In the genomic region with DNA sequence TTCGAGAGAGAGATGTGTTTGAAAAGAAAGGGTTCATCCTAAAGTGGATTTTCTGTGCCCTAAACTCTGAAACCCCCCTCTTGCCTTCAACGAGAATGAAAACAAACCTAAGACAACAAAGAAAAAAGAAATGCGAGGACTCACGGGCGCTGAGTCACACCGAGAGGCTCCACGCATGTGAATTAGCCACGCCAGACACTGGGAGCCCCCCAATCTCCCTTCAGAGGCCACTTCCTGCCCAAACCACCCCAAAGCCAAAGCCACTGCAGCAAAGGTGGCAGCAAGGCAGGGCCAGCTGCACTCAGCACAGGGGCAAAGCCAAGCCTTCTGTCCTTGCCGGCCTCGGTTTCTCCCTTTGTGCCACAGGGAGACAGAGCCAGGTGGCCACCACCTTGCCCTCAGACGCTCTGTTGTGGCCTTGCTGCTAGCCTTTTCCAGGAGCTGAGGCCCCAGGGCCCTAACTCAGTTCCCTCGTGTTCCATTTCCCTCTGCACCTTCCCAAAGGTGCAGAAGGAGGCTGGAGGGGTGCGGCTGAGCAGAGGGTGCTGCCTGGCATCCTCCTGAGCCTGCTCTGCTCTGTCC, we compare ENCODE assay signal across 8 cellular contexts.
DNase-seq lines count a peak whose midpoint lies in the region; ATAC-seq and TF ChIP-seq lines count a peak whose summit lies in the region.

No MANE protein-coding gene starts in this region.

- TF ChIP-seq CTCF in heart left ventricle (IDR thresholded peaks at IDR 0.05) (no peak), right atrium auricular region (IDR thresholded peaks at IDR 0.05) (no peak), natural killer cell (IDR thresholded peaks at IDR 0.05) (no peak), vagina (IDR thresholded peaks at IDR 0.05) (no peak)

- H3K36me3 Mint-ChIP-seq in activated T-helper 2 cell treated with anti-CD3 and anti-CD28 coated beads, Interferon-gamma antibody, Interleukin-2, Interleukin-4, amounts not matched to agents 10 μg/mL and 5 μg/mL and 100 μg/mL, durations not matched to agents 14 hours and 24 hours and 36 hours (ENCODE audit: low read depth), result peaks cover 18% of the 10 kb centered on the region
- no peaks in the 10 kb centered on the region for H3K36me3 Mint-ChIP-seq in natural killer cell

- no peak for ATAC-seq in heart left ventricle
- peak; percentile 57 to 77 (median 75) for ATAC-seq in natural killer cell
- no peak for ATAC-seq in HG03045 (IDR thresholded peaks at IDR 0.05; ENCODE audit: unreplicated experiment)

- H3K36me3 ChIP-seq in heart left ventricle, result peaks cover 0 to 11% (median 0%) of the 10 kb centered on the region in 9 donors
- no peaks in the 10 kb centered on the region for H3K36me3 ChIP-seq in right atrium auricular region
- no peaks in the 10 kb centered on the region for H3K36me3 ChIP-seq in vagina

- H3K4me3 ChIP-seq in heart left ventricle, result no peak overlapping the region
- no peak overlapping the region for H3K4me3 ChIP-seq in right atrium auricular region
- H3K4me3 ChIP-seq in vagina, result no peak overlapping the region

- H3K27ac Mint-ChIP-seq in activated T-helper 2 cell treated with anti-CD3 and anti-CD28 coated beads, Interferon-gamma antibody, Interleukin-2, Interleukin-4, amounts not matched to agents 10 μg/mL and 5 μg/mL and 100 μg/mL, durations not matched to agents 14 hours and 24 hours and 36 hours, result peak overlapping the region; percentile 64
- H3K27ac Mint-ChIP-seq in natural killer cell, result peak overlapping the region; percentile 97 to 99

- H3K27ac ChIP-seq in heart left ventricle (peak overlapping the region in 9 of 12 donors; percentile 5 to 97 (median 48)), right atrium auricular region (no peak overlapping the region), vagina (peak overlapping the region; percentile 7)

- peaks cover 61% of the 10 kb centered on the region for H3K4me1 Mint-ChIP-seq in activated T-helper 2 cell treated with anti-CD3 and anti-CD28 coated beads, Interferon-gamma antibody, Interleukin-2, Interleukin-4, amounts not matched to agents 10 μg/mL and 5 μg/mL and 100 μg/mL, durations not matched to agents 14 hours and 24 hours and 36 hours (ENCODE audit: low read depth)
- H3K4me1 Mint-ChIP-seq in natural killer cell, result peaks cover 56 to 90% of the 10 kb centered on the region in 2 donors

- no peaks in the 10 kb centered on the region for H3K27me3 ChIP-seq in heart left ventricle
- no peaks in the 10 kb centered on the region for H3K27me3 ChIP-seq in right atrium auricular region
- H3K27me3 ChIP-seq in vagina, result no peaks in the 10 kb centered on the region

- TF ChIP-seq POLR2A in heart left ventricle (IDR thresholded peaks at IDR 0.05) (no peak), vagina (IDR thresholded peaks at IDR 0.05) (no peak)

- no peaks in the 10 kb centered on the region for H3K9me3 ChIP-seq in heart left ventricle
- H3K9me3 ChIP-seq in right atrium auricular region, result no peaks in the 10 kb centered on the region
- H3K9me3 ChIP-seq in vagina, result no peaks in the 10 kb centered on the region

- intact Hi-C loops in heart left ventricle (cut with DNase I), result no loop called here
- intact Hi-C loops in activated T-helper 2 cell treated with anti-CD3 and anti-CD28 coated beads, Interferon-gamma antibody, Interleukin-2, Interleukin-4, amounts not matched to agents 10 μg/mL and 5 μg/mL and 100 μg/mL, durations not matched to agents 14 hours and 24 hours and 36 hours (cut with micrococcal nuclease), result no loop called here
- intact Hi-C loops in natural killer cell (cut with micrococcal nuclease), result loop anchor here (1.0 to 10.0 kb wide), 9 partner anchors 8 to 876 kb away; no protein-coding TSS in a partner anchor
- intact Hi-C loops in vagina (cut with DNase I), result no loop called here

- H3K27me3 Mint-ChIP-seq in activated T-helper 2 cell treated with anti-CD3 and anti-CD28 coated beads, Interferon-gamma antibody, Interleukin-2, Interleukin-4, amounts not matched to agents 10 μg/mL and 5 μg/mL and 100 μg/mL, durations not matched to agents 14 hours and 24 hours and 36 hours (ENCODE audit: low read depth), result no peaks in the 10 kb centered on the region
- H3K27me3 Mint-ChIP-seq in natural killer cell (ENCODE audit: low read depth in 2 of 2), result no peaks in the 10 kb centered on the region

- H3K4me1 ChIP-seq in heart left ventricle (peaks cover 50 to 100% (median 90%) of the 10 kb centered on the region in 12 donors), right atrium auricular region (peaks cover 0 to 91% of the 10 kb centered on the region in 2 donors), vagina (peaks cover 99% of the 10 kb centered on the region)

- DNase-seq in heart left ventricle, result peak in 1 of 5 donors; percentile 19
- DNase-seq in right atrium auricular region (ENCODE audit: low spot score), result no peak
- DNase-seq in activated T-helper 2 cell treated with anti-CD3 and anti-CD28 coated beads, Interferon-gamma antibody, Interleukin-2, Interleukin-4, amounts not matched to agents 10 μg/mL and 5 μg/mL and 100 μg/mL, durations not matched to agents 14 hours and 24 hours and 36 hours (ENCODE audit: low spot score), result peak; percentile 28
- DNase-seq in natural killer cell, result peak; percentile 81
- DNase-seq in vagina (ENCODE audit: extremely low spot score in 2 of 2), result no peak
- DNase-seq in NCI-H748 treated with DMSO at 0.1 percent for 48 hours (lab: John Stamatoyannopoulos, UW), result no peak
- DNase-seq in NCI-H345 treated with DMSO at 0.1 percent for 48 hours (lab: John Stamatoyannopoulos, UW; ENCODE audit: unreplicated experiment), result no peak

- WGBS in heart left ventricle, 4 donors, result 85 to 91% (median 89%) methylated on average over 12 to 13 of the region's 13 CpGs

- no peaks in the 10 kb centered on the region for H3K9me3 Mint-ChIP-seq in activated T-helper 2 cell treated with anti-CD3 and anti-CD28 coated beads, Interferon-gamma antibody, Interleukin-2, Interleukin-4, amounts not matched to agents 10 μg/mL and 5 μg/mL and 100 μg/mL, durations not matched to agents 14 hours and 24 hours and 36 hours
- H3K9me3 Mint-ChIP-seq in natural killer cell, result no peaks in the 10 kb centered on the region

- H3K4me3 Mint-ChIP-seq in activated T-helper 2 cell treated with anti-CD3 and anti-CD28 coated beads, Interferon-gamma antibody, Interleukin-2, Interleukin-4, amounts not matched to agents 10 μg/mL and 5 μg/mL and 100 μg/mL, durations not matched to agents 14 hours and 24 hours and 36 hours (ENCODE audit: low read depth), result peak overlapping the region; percentile 20
- peak overlapping the region; percentile 90 for H3K4me3 Mint-ChIP-seq in natural killer cell

Comparison
In these comparisons a context has a peak if more than half of its experiments do, and no peak if none do; other contexts are left out.
1. H3K27ac ChIP-seq: peak in heart left ventricle (9 of 12) and vagina (single experiment); none in right atrium auricular region (0 of 2).
2. ATAC-seq: peak in natural killer cell (3 of 3); none in heart left ventricle (0 of 4) and HG03045 (single experiment).
3. DNase-seq: peak in activated T-helper 2 cell treated with anti-CD3 and anti-CD28 coated beads, Interferon-gamma antibody, Interleukin-2, Interleukin-4, amounts not matched to agents 10 μg/mL and 5 μg/mL and 100 μg/mL, durations not matched to agents 14 hours and 24 hours and 36 hours (single experiment) and natural killer cell (single experiment); none in right atrium auricular region (single experiment), vagina (0 of 2), NCI-H748 treated with DMSO at 0.1 percent for 48 hours (single experiment) and NCI-H345 treated with DMSO at 0.1 percent for 48 hours (single experiment).